ENCODE assay signal across 8 cellular contexts in the genomic region with DNA sequence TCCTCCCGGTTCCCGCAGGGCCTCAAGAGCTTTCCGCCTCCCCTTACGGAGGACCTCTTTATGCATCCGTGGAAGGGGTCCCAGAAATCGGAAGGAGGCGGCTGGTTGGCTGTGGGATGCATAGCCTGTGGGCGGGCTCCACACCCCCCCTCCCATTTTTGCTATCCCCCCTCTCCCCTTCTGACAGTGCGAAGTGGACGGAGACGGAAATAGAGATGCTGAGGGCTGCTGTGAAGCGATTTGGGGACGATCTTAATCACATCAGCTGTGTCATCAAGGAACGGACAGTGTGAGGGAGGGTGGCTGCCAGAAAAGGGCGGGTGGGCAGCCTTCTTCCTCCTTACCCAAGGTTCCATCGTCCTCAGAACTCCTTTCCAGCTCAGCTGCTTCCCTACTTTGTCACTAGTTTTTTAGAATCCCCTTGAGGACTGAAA. TPM values are rescaled to one million over a fixed set of nuclear protein-coding genes. Genes with fewer than 3 reads are reported as not detected.
DNase-seq lines count a peak whose midpoint lies in the region; ATAC-seq, FAIRE-seq and TF ChIP-seq lines count a peak whose summit lies in the region.

No MANE protein-coding gene starts in this region.

- H3K9me3 ChIP-seq in T-helper 17 cell (ENCODE audit: control insufficient read depth, low read length, poor library complexity, severe bottlenecking) = no peaks in the 10 kb centered on the region

- ATAC-seq in T-helper 17 cell (no peak), GM19023 (IDR thresholded peaks at IDR 0.05; ENCODE audit: unreplicated experiment) (no peak)

- H3K4me3 ChIP-seq in GM08714 (ENCODE audit: low read length) = peak overlapping the region; percentile 85
- H3K4me3 ChIP-seq in rectal smooth muscle tissue (ENCODE audit: low read length) = peak overlapping the region; percentile 89

- H3K27ac ChIP-seq in rectal smooth muscle tissue (ENCODE audit: low read depth, low read length) = peak overlapping the region; percentile 96

- TF ChIP-seq POLR2A in erythroblast (IDR thresholded peaks at IDR 0.05; ENCODE audit: low read length) = no peak

- DNase-seq in T-helper 17 cell (no peak), erythroblast (lab: John Stamatoyannopoulos, UW) (peak; percentile 56 to 58), T-helper 9 cell (no peak), NCI-H1092 (lab: John Stamatoyannopoulos, UW) (no peak), D721Med (ENCODE audit: insufficient read length, low spot score) (no peak)

- FAIRE-seq in D721Med (lab: Jason Lieb, UNC) = no peak

- H3K36me3 ChIP-seq in rectal smooth muscle tissue (ENCODE audit: control insufficient read depth, insufficient read depth, low read length) = peaks cover 6% of the 10 kb centered on the region

- peaks cover 38% of the 10 kb centered on the region for H3K4me1 ChIP-seq in rectal smooth muscle tissue (ENCODE audit: control insufficient read depth, insufficient read depth, low read length)

- H3K27ac Mint-ChIP-seq in T-helper 17 cell = peak overlapping the region; percentile 100

- no peak for TF ChIP-seq CTCF in D721Med (IDR thresholded peaks at IDR 0.05; ENCODE audit: insufficient read depth, missing control alignments)

- peaks cover 64% of the 10 kb centered on the region for H3K4me1 Mint-ChIP-seq in T-helper 17 cell

- H3K36me3 Mint-ChIP-seq in T-helper 17 cell (ENCODE audit: low read depth) = peaks cover 2% of the 10 kb centered on the region

- H3K9ac ChIP-seq in rectal smooth muscle tissue (ENCODE audit: low read length) = peak overlapping the region; percentile 88

- no peaks in the 10 kb centered on the region for H3K27me3 Mint-ChIP-seq in T-helper 17 cell

- peak overlapping the region; percentile 90 for H3K4me3 Mint-ChIP-seq in T-helper 17 cell

- no peaks in the 10 kb centered on the region for H3K27me3 ChIP-seq in rectal smooth muscle tissue (ENCODE audit: control insufficient read depth, insufficient read depth, low read length)

RNA-seq across cellular contexts. Expression of gene RNASEK, which starts 3.2 kb away (rescaled TPM):
- 100 to 1,000 TPM; 141 to 150 TPM for total RNA-seq in T-helper 17 cell

RNA-seq across cellular contexts. Expression of gene BCL6B, which starts 7.2 kb away (rescaled TPM):
- under 1 TPM in 1 of 2 donors, not detected in 1; 0.17 TPM for total RNA-seq in T-helper 17 cell

RNA-seq across cellular contexts. Expression of gene ALOX12, which starts 19.8 kb away (rescaled TPM):
- total RNA-seq in T-helper 17 cell = 10 to 100 TPM in 1 of 2 donors, 1 to 10 TPM in 1; 1.2 to 32.0 TPM

RNA-seq across cellular contexts. Expression of gene SLC16A13, which starts 20.2 kb away (rescaled TPM):
- 1 to 10 TPM; 3.3 to 4.6 TPM for total RNA-seq in T-helper 17 cell

RNA-seq across cellular contexts. Expression of gene SLC16A11, which starts 28.3 kb away (rescaled TPM):
- total RNA-seq in T-helper 17 cell = under 1 TPM in 1 of 2 donors, not detected in 1; 0.40 TPM

Comparison
In these comparisons a context has a peak if more than half of its experiments do, and no peak if none do; other contexts are left out.
1. DNase-seq: peak in erythroblast (2 of 2); none in T-helper 17 cell (0 of 3), T-helper 9 cell (single experiment), NCI-H1092 (single experiment) and D721Med (single experiment).